31 cellular contexts compared by ENCODE assay signal in the genomic region with DNA sequence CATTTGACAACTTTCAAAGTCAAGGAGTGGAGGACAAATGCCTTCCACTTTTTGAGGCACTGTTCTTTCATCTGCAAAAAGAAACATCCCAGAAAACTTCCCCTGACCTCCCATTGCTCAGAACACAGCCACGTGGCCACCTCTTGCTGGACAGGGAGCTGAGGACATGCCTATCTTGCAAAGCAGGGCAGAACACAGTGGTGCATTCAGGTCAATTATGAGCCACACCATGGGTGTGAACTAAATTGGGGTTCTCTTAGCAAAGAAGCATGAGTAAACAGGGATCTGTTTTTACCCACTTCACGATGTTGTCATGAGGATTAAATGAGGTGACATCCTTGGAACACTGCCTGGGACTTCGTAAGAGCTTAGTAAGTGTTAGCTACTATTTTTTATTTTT. TPM values are rescaled to one million over a fixed set of nuclear protein-coding genes. Genes with fewer than 3 reads are reported as not detected.
"Had no signal": no experiment of that assay in that cellular context is flagged by ENCODE, and none has a peak within 500 bp of the region (broad histone marks: within the 10 kb centered on the region; RNA-seq: fewer than 3 reads in every experiment).

No MANE protein-coding gene starts in this region.

- H3K36me3 ChIP-seq: ascending aorta, breast epithelium, cardiac muscle cell, esophagus muscularis mucosa, gastroesophageal sphincter had no signal

- H3K4me1 ChIP-seq: ascending aorta, breast epithelium, esophagus muscularis mucosa, gastroesophageal sphincter had no signal

- H3K9me3 ChIP-seq: ascending aorta, breast epithelium, esophagus muscularis mucosa, gastroesophageal sphincter had no signal

- H3K27ac ChIP-seq: ascending aorta, breast epithelium, cardiac muscle cell, coronary artery, esophagus muscularis mucosa, gastroesophageal sphincter, VCaP had no signal

- H3K4me3 ChIP-seq: ascending aorta, breast epithelium, cardiac muscle cell, coronary artery, esophagus muscularis mucosa, gastroesophageal sphincter had no signal

- H3K27me3 ChIP-seq: ascending aorta, breast epithelium, gastroesophageal sphincter had no signal

- FAIRE-seq: endometrium, endothelial cell of umbilical vein had no signal

- DNase-seq: activated CD4-positive, alpha-beta memory T cell treated with anti-CD3 and anti-CD28 coated beads, Interleukin-2, amount 10 ng/mL, durations not matched to agents 7 days and 5 days; activated CD4-positive, alpha-beta T cell treated with anti-CD3 and anti-CD28 coated beads for 1 hour; activated CD4-positive, alpha-beta T cell treated with anti-CD3 and anti-CD28 coated beads for 4 hours; activated CD4-positive, alpha-beta T cell treated with anti-CD3 and anti-CD28 coated beads, Interleukin-2, amount 10 ng/mL, durations not matched to agents 7 days and 5 days; activated CD4-positive, alpha-beta T cell treated with anti-CD3 and anti-CD28 coated beads, Interleukin-2, amount 50 U/mL, for 4 hours; activated CD8-positive, alpha-beta memory T cell treated with anti-CD3 and anti-CD28 coated beads, Interleukin-2, amount 50 U/mL, for 48 hours; activated gamma-delta T cell treated with Interleukin-2 at 50 U/mL for 16 hours; activated naive CD4-positive, alpha-beta T cell treated with anti-CD3 and anti-CD28 coated beads, Interleukin-2, amount 50 U/mL, for 16 hours; activated naive CD4-positive, alpha-beta T cell treated with Interleukin-2 at 50 U/mL for 16 hours; activated T-cell treated with anti-CD3 and anti-CD28 coated beads for 4 hours; activated T-cell treated with anti-CD3 and anti-CD28 coated beads, Interleukin-2, amount 50 U/mL, for 24 hours; activated T-cell treated with anti-CD3 and anti-CD28 coated beads, Interleukin-2, amount 50 U/mL, for 72 hours; dermis blood vessel endothelial cell; effector CD8-positive, alpha-beta T cell; foreskin melanocyte; T-helper 2 cell had no signal

- ATAC-seq: activated T-cell treated with anti-CD3 and anti-CD28 coated beads, Interleukin-2, amount 50 U/mL, for 72 hours; gastroesophageal sphincter; WTC11 had no signal

RNA-seq across cellular contexts. Expression of a gene that starts 25.1 kb away (rescaled TPM):
- total RNA-seq: activated CD4-positive, alpha-beta T cell treated with anti-CD3 and anti-CD28 coated beads, Interleukin-2, amount 10 ng/mL, durations not matched to agents 7 days and 5 days; activated T-cell treated with anti-CD3 and anti-CD28 coated beads, Interleukin-2, amount 50 U/mL, for 72 hours; ascending aorta; breast epithelium; cerebellum; dermis blood vessel endothelial cell; endothelial cell of umbilical vein; epithelial cell of proximal tubule; esophagus muscularis mucosa; fibroblast of lung; fibroblast of villous mesenchyme; glomerular endothelial cell; WTC11 had no signal
- polyA plus RNA-seq: endothelial cell of umbilical vein, fibroblast of lung had no signal
